In genomic region chr17:77066165-77066564, GRCh38 we compare ENCODE assay signal across 6 cellular contexts.
"Had no signal": no experiment of that assay in that cellular context is flagged by ENCODE, and none has a peak within 500 bp of the region (broad histone marks: within the 10 kb centered on the region; RNA-seq: fewer than 3 reads in every experiment).

No MANE protein-coding gene starts in this region.

- H2AFZ ChIP-seq: PC-9 had no signal

- H3K4me3 ChIP-seq: cardiac muscle cell, PC-9 had no signal

- H3K36me3 ChIP-seq: brain microvascular endothelial cell, cardiac muscle cell had no signal

- DNase-seq: NCI-H2029, SIG-M5 had no signal

- H3K27me3 ChIP-seq: cardiac muscle cell had no signal

- H3K4me2 ChIP-seq: PC-9 had no signal

- H3K27ac ChIP-seq: brain microvascular endothelial cell, cardiac muscle cell, PC-9, VCaP had no signal
